10 cellular contexts compared by ENCODE assay signal in the genomic region with DNA sequence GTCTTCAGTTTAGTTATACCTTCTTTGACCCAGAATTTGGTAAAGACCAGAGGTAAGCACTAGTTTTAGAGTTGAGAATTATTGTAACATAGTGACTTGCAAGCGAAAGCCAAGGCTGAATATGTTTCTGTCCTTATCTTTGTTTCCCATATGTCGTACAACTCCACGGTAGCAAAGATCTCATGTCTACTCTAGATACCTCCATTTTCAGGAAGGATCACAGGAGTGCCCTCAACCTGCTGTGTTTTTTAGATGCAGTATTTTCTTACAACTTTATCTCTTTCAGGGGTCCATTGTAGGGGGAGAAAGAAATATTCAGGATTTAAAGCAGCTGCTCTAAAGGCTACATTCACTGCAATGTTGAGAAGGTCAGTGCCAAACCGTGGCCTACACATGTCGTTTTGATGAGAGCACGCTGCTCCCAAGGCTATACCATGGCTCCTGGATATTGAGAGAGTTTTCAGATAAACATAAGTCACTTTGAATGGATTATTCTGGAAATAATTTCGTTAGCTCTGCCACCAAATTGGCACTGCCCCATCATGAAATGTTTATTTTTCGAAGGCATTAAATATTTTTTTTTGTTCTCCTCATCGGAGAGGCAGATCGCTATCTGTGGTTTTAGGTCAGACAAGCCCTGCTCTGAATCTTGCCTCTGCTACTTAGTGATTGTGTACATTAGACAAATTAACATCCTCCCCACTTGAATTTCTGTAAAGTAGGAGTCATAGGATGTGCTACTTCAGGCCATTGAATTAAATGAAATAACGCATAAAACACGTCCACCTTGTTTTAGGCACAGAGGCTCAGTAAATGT. TPM values are rescaled to one million over a fixed set of nuclear protein-coding genes. Genes with fewer than 3 reads are reported as not detected.
DNase-seq lines count a peak whose midpoint lies in the region; ATAC-seq and TF ChIP-seq lines count a peak whose summit lies in the region.
"Had no signal": no experiment of that assay in that cellular context is flagged by ENCODE, and none has a peak within 500 bp of the region (broad histone marks: within the 10 kb centered on the region; RNA-seq: fewer than 3 reads in every experiment).

No MANE protein-coding gene starts in this region.

- no peak for TF ChIP-seq POLR2A in suprapubic skin (IDR thresholded peaks at IDR 0.05)

- 85% methylated on average over 12 of the region's 12 CpGs for WGBS in suprapubic skin

- H3K27ac Mint-ChIP-seq in immature natural killer cell, result peak overlapping the region; percentile 98 to 100 (median 100)

- H3K4me1 Mint-ChIP-seq in immature natural killer cell, result peaks cover 35 to 46% of the 10 kb centered on the region in 2 donors

- TF ChIP-seq CTCF in BE2C (IDR thresholded peaks at IDR 0.05; ENCODE audit: low read depth, low read length), result no peak
- TF ChIP-seq CTCF in suprapubic skin (IDR thresholded peaks at IDR 0.05), result no peak

- H3K4me1 ChIP-seq in BE2C, result no peaks in the 10 kb centered on the region
- peaks cover 30% of the 10 kb centered on the region for H3K4me1 ChIP-seq in suprapubic skin

- no peak for TF ChIP-seq EP300 in suprapubic skin (IDR thresholded peaks at IDR 0.05)

- H3K36me3 ChIP-seq in BE2C, result no peaks in the 10 kb centered on the region
- no peaks in the 10 kb centered on the region for H3K36me3 ChIP-seq in suprapubic skin

- H3K4me3 ChIP-seq in BE2C (ENCODE audit: low read depth, low read length), result 0 out of 2 replicates have a peak overlapping the region, but pooled peaks have one; percentile 3
- peak overlapping the region; percentile 75; the same call in 1 of the 2 replicates for H3K4me3 ChIP-seq in GM08714 (ENCODE audit: low read length)
- no peak overlapping the region for H3K4me3 ChIP-seq in suprapubic skin

- no peak for DNase-seq in BE2C
- peak; percentile 2 for DNase-seq in T-helper 22 cell (ENCODE audit: low read depth)
- DNase-seq in immature natural killer cell, result no peak
- DNase-seq in suprapubic skin (ENCODE audit: low spot score in 2 of 2), result no peak
- no peak for DNase-seq in dedifferentiated amniotic fluid mesenchymal stem cell (ENCODE audit: extremely low spot score)
- no peak for DNase-seq in NCI-H1694 (lab: John Stamatoyannopoulos, UW)
- DNase-seq: amygdala, retina had no signal

- H3K9me3 Mint-ChIP-seq in immature natural killer cell, result no peaks in the 10 kb centered on the region

- no peak for ATAC-seq in GM21619 (IDR thresholded peaks at IDR 0.05; ENCODE audit: unreplicated experiment)

- no peak overlapping the region for H3K27ac ChIP-seq in suprapubic skin

- H3K9me3 ChIP-seq in BE2C, result no peaks in the 10 kb centered on the region
- H3K9me3 ChIP-seq in suprapubic skin, result no peaks in the 10 kb centered on the region

- H3K27me3 ChIP-seq in BE2C (no peaks in the 10 kb centered on the region), suprapubic skin (no peaks in the 10 kb centered on the region)

- H3K4me3 Mint-ChIP-seq in immature natural killer cell, result peak overlapping the region; percentile 96 to 100 (median 97)

- H3K36me3 Mint-ChIP-seq in immature natural killer cell, result peaks cover 0 to 4% (median 0%) of the 10 kb centered on the region in 3 donors

- peaks cover 3 to 12% (median 8%) of the 10 kb centered on the region in 3 donors for H3K27me3 Mint-ChIP-seq in immature natural killer cell (ENCODE audit: low read depth in 3 of 3)

RNA-seq across cellular contexts. Expression of gene RHBDD1, which starts 2.1 kb away (rescaled TPM):
- 40.9 TPM for polyA plus RNA-seq in BE2C (2012; ENCODE audit: insufficient read depth, insufficient read length, low read depth)
- 10 to 100 TPM; 10.3 to 19.0 (median 11.2) TPM for polyA plus RNA-seq in immature natural killer cell
- 10 to 100 TPM; 14.0 to 41.8 (median 20.7) TPM for total RNA-seq in suprapubic skin

RNA-seq across cellular contexts. Expression of gene IRS1, which starts 38.4 kb away (rescaled TPM):
- polyA plus RNA-seq in BE2C (2012; ENCODE audit: insufficient read depth, insufficient read length, low read depth), result 7.8 TPM
- under 1 TPM in 1 of 3 donors, not detected in 2; 0.03 TPM for polyA plus RNA-seq in immature natural killer cell
- total RNA-seq in suprapubic skin, result 10 to 100 TPM; 18.4 to 40.7 (median 28.1) TPM
